Comparison of ENCODE assay signal across 21 cellular contexts in genomic region chr10:3445688-3446087, GRCh38.
"Had no signal": no experiment of that assay in that cellular context is flagged by ENCODE, and none has a peak within 500 bp of the region (broad histone marks: within the 10 kb centered on the region; RNA-seq: fewer than 3 reads in every experiment).

No MANE protein-coding gene starts in this region.

- H3K36me3 Mint-ChIP-seq: activated naive CD8-positive, alpha-beta T cell had no signal

- DNase-seq: activated CD4-positive, CD25-positive, alpha-beta regulatory T cell treated with anti-CD3 and anti-CD28 coated beads, Interleukin-2, amount 50 U/mL, for 72 hours; activated gamma-delta T cell; amygdala; body of pancreas; caudate nucleus; effector memory CD8-positive, alpha-beta T cell; heart left ventricle; kidney glomerular epithelial cell; left ventricle myocardium inferior; mammary epithelial cell; occipital lobe; posterior cingulate gyrus; retina; stimulated activated CD4-positive, alpha-beta T cell treated with anti-CD3 and anti-CD28 coated beads, Interleukin-12 subunit alpha, Interleukin-12 subunit beta, amount 100 ng/mL, for 4 hours; stimulated activated CD4-positive, alpha-beta T cell treated with anti-CD3 and anti-CD28 coated beads, Interleukin-1b, Interleukin-23, amount 100 ng/mL, for 48 hours; stimulated activated CD8-positive, alpha-beta memory T cell treated with anti-CD3 and anti-CD28 coated beads, Interleukin-4, amount 100 ng/mL, for 48 hours; stimulated activated naive CD4-positive, alpha-beta T cell treated with Interleukin-2 at 50 U/mL for 16 hours; T1000; thyroid gland had no signal

- H3K27me3 ChIP-seq: body of pancreas, gastroesophageal sphincter, heart left ventricle, thyroid gland had no signal

- H3K27ac ChIP-seq: body of pancreas, gastroesophageal sphincter, heart left ventricle, left ventricle myocardium inferior, thyroid gland had no signal

- H3K4me3 ChIP-seq: body of pancreas, gastroesophageal sphincter, heart left ventricle, left ventricle myocardium inferior, thyroid gland had no signal

- H3K4me3 Mint-ChIP-seq: activated naive CD8-positive, alpha-beta T cell; effector memory CD8-positive, alpha-beta T cell had no signal

- H3K27ac Mint-ChIP-seq: activated naive CD8-positive, alpha-beta T cell; effector memory CD8-positive, alpha-beta T cell had no signal

- H3K9me3 ChIP-seq: body of pancreas, gastroesophageal sphincter, heart left ventricle, left ventricle myocardium inferior, thyroid gland had no signal

- H3K4me1 ChIP-seq: body of pancreas, gastroesophageal sphincter, heart left ventricle, left ventricle myocardium inferior, thyroid gland had no signal

- H3K9me3 Mint-ChIP-seq: effector memory CD8-positive, alpha-beta T cell had no signal

- H3K36me3 ChIP-seq: gastroesophageal sphincter, heart left ventricle, left ventricle myocardium inferior, thyroid gland had no signal
